ENCODE assay signal across 7 cellular contexts in the genomic region with DNA sequence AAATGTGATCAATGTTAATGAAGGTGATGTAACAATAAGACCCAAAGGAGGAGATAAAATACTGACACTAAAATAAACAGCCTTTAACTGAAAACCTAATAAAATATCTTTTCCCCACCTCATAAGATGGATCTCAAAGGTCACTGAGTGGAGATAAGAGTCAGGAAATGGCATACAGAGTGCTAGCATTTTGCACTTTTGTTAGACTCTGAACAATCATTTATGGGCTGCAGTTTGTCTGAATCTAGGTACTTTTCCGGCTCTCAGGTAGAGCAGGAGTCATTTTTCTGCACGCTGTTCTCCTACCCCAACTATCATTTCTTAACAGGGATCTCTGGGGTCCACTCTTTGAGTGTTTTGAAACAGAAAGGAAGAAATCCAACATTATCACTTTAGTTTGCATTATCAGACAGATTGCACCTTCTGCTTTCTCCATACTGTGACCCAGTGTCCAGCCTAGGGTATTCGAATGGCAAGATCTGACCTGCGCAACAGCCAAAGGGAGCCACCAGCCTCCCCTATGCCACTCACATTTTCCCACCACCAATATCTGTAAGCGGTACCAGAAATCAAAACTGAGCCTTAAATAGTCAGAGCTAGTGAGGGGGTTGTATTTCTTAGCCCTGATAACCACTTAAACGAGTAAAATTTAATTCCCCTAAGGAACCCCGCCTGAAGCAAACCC. TPM values are rescaled to one million over a fixed set of nuclear protein-coding genes. Genes with fewer than 3 reads are reported as not detected.
DNase-seq lines count a peak whose midpoint lies in the region; ATAC-seq and TF ChIP-seq lines count a peak whose summit lies in the region.

No MANE protein-coding gene starts in this region.

- no peak overlapping the region; the same call in 1 of the 2 replicates for H3K27ac ChIP-seq in HL-60 (replicated peaks)
- peak overlapping the region; percentile 58 for H3K27ac ChIP-seq in stomach smooth muscle (ENCODE audit: low read length)

- intact Hi-C loops in activated T-helper 1 cell treated with anti-CD3 and anti-CD28 coated beads, Interleukin-12 subunit alpha, Interleukin-12 subunit beta, Interleukin-2, Interleukin-4 antibody, amounts not matched to agents 30 ng/mL and 10 ng/mL and 1 ng/mL, durations not matched to agents 14 hours and 24 hours and 36 hours (cut with micrococcal nuclease), result loop anchor here (1.0 to 10.0 kb wide), 13 partner anchors 50 to 1215 kb away; a partner anchor contains a TSS

- peak overlapping the region; percentile 89 for H3K4me3 Mint-ChIP-seq in activated T-helper 1 cell treated with anti-CD3 and anti-CD28 coated beads, Interleukin-12 subunit alpha, Interleukin-12 subunit beta, Interleukin-2, Interleukin-4 antibody, amounts not matched to agents 30 ng/mL and 10 ng/mL and 1 ng/mL, durations not matched to agents 14 hours and 24 hours and 36 hours

- DNase-seq in HL-60 (ENCODE audit: low read depth in 1 of 2, low spot score in 1 of 2), result no peak
- no peak for DNase-seq in activated T-helper 1 cell treated with anti-CD3 and anti-CD28 coated beads, Interleukin-12 subunit alpha, Interleukin-12 subunit beta, Interleukin-2, Interleukin-4 antibody, amounts not matched to agents 30 ng/mL and 10 ng/mL and 1 ng/mL, durations not matched to agents 14 hours and 24 hours and 36 hours (ENCODE audit: low spot score)
- no peak for DNase-seq in NCI-H2196 treated with DMSO at 0.1 percent for 48 hours (lab: John Stamatoyannopoulos, UW; ENCODE audit: unreplicated experiment)
- no peak for DNase-seq in activated CD4-positive, CD25-positive, alpha-beta regulatory T cell treated with anti-CD3 and anti-CD28 coated beads, Interleukin-2, amount 50 U/mL, for 72 hours

- ATAC-seq in HG03095 (IDR thresholded peaks at IDR 0.05; ENCODE audit: unreplicated experiment), result no peak

- H3K27me3 Mint-ChIP-seq in activated T-helper 1 cell treated with anti-CD3 and anti-CD28 coated beads, Interleukin-12 subunit alpha, Interleukin-12 subunit beta, Interleukin-2, Interleukin-4 antibody, amounts not matched to agents 30 ng/mL and 10 ng/mL and 1 ng/mL, durations not matched to agents 14 hours and 24 hours and 36 hours (ENCODE audit: insufficient read depth), result peaks cover 2% of the 10 kb centered on the region

- no peaks in the 10 kb centered on the region for H3K9me3 ChIP-seq in iPS-15b (ENCODE audit: control insufficient read depth, insufficient read depth, low read length)
- no peaks in the 10 kb centered on the region for H3K9me3 ChIP-seq in stomach smooth muscle (ENCODE audit: control insufficient read depth in 2 of 2, low read length in 2 of 2)

- H3K4me1 ChIP-seq in iPS-15b (ENCODE audit: control insufficient read depth, insufficient read depth, low read length) (no peaks in the 10 kb centered on the region), stomach smooth muscle (ENCODE audit: control insufficient read depth, insufficient read depth, low read length) (peaks cover 11% of the 10 kb centered on the region)

- peaks cover 29% of the 10 kb centered on the region for H3K4me1 Mint-ChIP-seq in activated T-helper 1 cell treated with anti-CD3 and anti-CD28 coated beads, Interleukin-12 subunit alpha, Interleukin-12 subunit beta, Interleukin-2, Interleukin-4 antibody, amounts not matched to agents 30 ng/mL and 10 ng/mL and 1 ng/mL, durations not matched to agents 14 hours and 24 hours and 36 hours (ENCODE audit: low read depth)

- H3K9me3 Mint-ChIP-seq in activated T-helper 1 cell treated with anti-CD3 and anti-CD28 coated beads, Interleukin-12 subunit alpha, Interleukin-12 subunit beta, Interleukin-2, Interleukin-4 antibody, amounts not matched to agents 30 ng/mL and 10 ng/mL and 1 ng/mL, durations not matched to agents 14 hours and 24 hours and 36 hours, result peaks cover 5% of the 10 kb centered on the region

- no peak for TF ChIP-seq CTCF in HL-60 (IDR thresholded peaks at IDR 0.05; ENCODE audit: insufficient read depth, low read length)

- peak overlapping the region; percentile 8 for H3K27ac Mint-ChIP-seq in activated T-helper 1 cell treated with anti-CD3 and anti-CD28 coated beads, Interleukin-12 subunit alpha, Interleukin-12 subunit beta, Interleukin-2, Interleukin-4 antibody, amounts not matched to agents 30 ng/mL and 10 ng/mL and 1 ng/mL, durations not matched to agents 14 hours and 24 hours and 36 hours

- peaks cover 2% of the 10 kb centered on the region for H3K36me3 Mint-ChIP-seq in activated T-helper 1 cell treated with anti-CD3 and anti-CD28 coated beads, Interleukin-12 subunit alpha, Interleukin-12 subunit beta, Interleukin-2, Interleukin-4 antibody, amounts not matched to agents 30 ng/mL and 10 ng/mL and 1 ng/mL, durations not matched to agents 14 hours and 24 hours and 36 hours (ENCODE audit: low read depth)

- H3K4me3 ChIP-seq in HL-60 (replicated peaks; ENCODE audit: insufficient read depth, low read length), result peak overlapping the region; percentile 76
- H3K4me3 ChIP-seq in iPS-15b (ENCODE audit: low read depth, low read length), result peak overlapping the region; percentile 75
- peak overlapping the region; percentile 80 to 81 for H3K4me3 ChIP-seq in stomach smooth muscle (ENCODE audit: low read length in 2 of 2)

- H3K27me3 ChIP-seq in HL-60 (ENCODE audit: insufficient read depth, poor library complexity, severe bottlenecking), result no peaks in the 10 kb centered on the region
- peaks cover 33% of the 10 kb centered on the region for H3K27me3 ChIP-seq in iPS-15b (ENCODE audit: control insufficient read depth, insufficient read depth, low read length)
- no peaks in the 10 kb centered on the region for H3K27me3 ChIP-seq in stomach smooth muscle (ENCODE audit: control insufficient read depth in 1 of 2, insufficient read depth in 2 of 2, low read length in 2 of 2)

- H3K36me3 ChIP-seq in iPS-15b (ENCODE audit: control insufficient read depth, insufficient read depth, low read length) (no peaks in the 10 kb centered on the region), stomach smooth muscle (ENCODE audit: control insufficient read depth in 2 of 2, insufficient read depth in 2 of 2, low read length in 2 of 2) (no peaks in the 10 kb centered on the region)

- H3K9ac ChIP-seq in iPS-15b (ENCODE audit: low read depth, low read length), result peak overlapping the region; percentile 61
- peak overlapping the region; percentile 76 to 81 for H3K9ac ChIP-seq in stomach smooth muscle (ENCODE audit: low read length in 2 of 2)

RNA-seq across cellular contexts. Expression of a gene that starts 0.9 kb away (rescaled TPM):
- 4.9 and 5.2 TPM in 2 replicates for total RNA-seq in activated T-helper 1 cell treated with anti-CD3 and anti-CD28 coated beads, Interleukin-12 subunit alpha, Interleukin-12 subunit beta, Interleukin-2, Interleukin-4 antibody, amounts not matched to agents 30 ng/mL and 10 ng/mL and 1 ng/mL, durations not matched to agents 14 hours and 24 hours and 36 hours

RNA-seq across cellular contexts. Expression of a gene that starts 1.0 kb away (rescaled TPM):
- 1.7 and 2.4 TPM in 2 replicates for total RNA-seq in activated T-helper 1 cell treated with anti-CD3 and anti-CD28 coated beads, Interleukin-12 subunit alpha, Interleukin-12 subunit beta, Interleukin-2, Interleukin-4 antibody, amounts not matched to agents 30 ng/mL and 10 ng/mL and 1 ng/mL, durations not matched to agents 14 hours and 24 hours and 36 hours

RNA-seq across cellular contexts. Expression of a gene that starts 50.0 kb away (rescaled TPM):
- 35.1 and 35.4 TPM in 2 replicates for total RNA-seq in activated T-helper 1 cell treated with anti-CD3 and anti-CD28 coated beads, Interleukin-12 subunit alpha, Interleukin-12 subunit beta, Interleukin-2, Interleukin-4 antibody, amounts not matched to agents 30 ng/mL and 10 ng/mL and 1 ng/mL, durations not matched to agents 14 hours and 24 hours and 36 hours
